In genomic region chr7:24979470-24979862, GRCh38 we compare ENCODE assay signal across 8 cellular contexts. TPM values are rescaled to one million over a fixed set of nuclear protein-coding genes. Genes with fewer than 3 reads are reported as not detected.
DNase-seq lines count a peak whose midpoint lies in the region; ATAC-seq and TF ChIP-seq lines count a peak whose summit lies in the region.

No MANE protein-coding gene starts in this region.

- TF ChIP-seq CTCF in BE2C (IDR thresholded peaks at IDR 0.05; ENCODE audit: low read depth, low read length) = peak; percentile 62
- TF ChIP-seq CTCF in PC-9 (conservative IDR thresholded peaks at IDR 0.05) = peak; percentile 71
- TF ChIP-seq CTCF in foreskin fibroblast (IDR thresholded peaks at IDR 0.05; ENCODE audit: low read depth, low read length) = peak; percentile 54
- TF ChIP-seq CTCF in tibial nerve (IDR thresholded peaks at IDR 0.05) = peak in 3 of 5 experiments; percentile 17 to 46 (median 24)

- H3K9me2 ChIP-seq in PC-9 (ENCODE audit: insufficient read depth) = no peaks in the 10 kb centered on the region

- POLR2A ChIA-PET in PC-9 (lab: Charles Lee; ENCODE audit: unreplicated experiment) = interaction anchor here (0.5 to 1.2 kb wide), 6 partner anchors 11 to 159 kb away, joined by 3 to 5 read pairs (median 4); no protein-coding TSS in a partner anchor

- no peak for TF ChIP-seq POLR2A in tibial nerve (IDR thresholded peaks at IDR 0.05)

- H3K36me3 ChIP-seq in BE2C = no peaks in the 10 kb centered on the region
- H3K36me3 ChIP-seq in PC-9 (ENCODE audit: low read depth) = no peaks in the 10 kb centered on the region
- no peaks in the 10 kb centered on the region for H3K36me3 ChIP-seq in tibial nerve

- H3K27me3 Mint-ChIP-seq in activated T-helper 17 cell treated with anti-CD3 and anti-CD28 coated beads, Interleukin-2, amount 50 U/mL, for 72 hours = no peaks in the 10 kb centered on the region

- TF ChIP-seq EP300 in tibial nerve (IDR thresholded peaks at IDR 0.05) = no peak

- peak overlapping the region; percentile 92 for H3K4me3 Mint-ChIP-seq in activated T-helper 17 cell treated with anti-CD3 and anti-CD28 coated beads, Interleukin-2, amount 50 U/mL, for 72 hours

- H3K4me3 ChIP-seq in BE2C (ENCODE audit: low read depth, low read length) = peak overlapping the region; percentile 69
- peak overlapping the region; percentile 63 for H3K4me3 ChIP-seq in PC-9
- H3K4me3 ChIP-seq in foreskin fibroblast (ENCODE audit: low read depth in 1 of 2, low read length in 2 of 2) = peak overlapping the region; percentile 63 to 81
- peak overlapping the region; percentile 68 to 93 (median 77) for H3K4me3 ChIP-seq in tibial nerve

- H3K9me3 ChIP-seq in BE2C (no peaks in the 10 kb centered on the region), PC-9 (ENCODE audit: insufficient read depth, low read depth) (no peaks in the 10 kb centered on the region), tibial nerve (no peaks in the 10 kb centered on the region)

- peak overlapping the region; percentile 87 for H3K4me2 ChIP-seq in PC-9

- H3K27me3 ChIP-seq in BE2C (no peaks in the 10 kb centered on the region), PC-9 (ENCODE audit: insufficient read depth, low read depth) (no peaks in the 10 kb centered on the region), tibial nerve (no peaks in the 10 kb centered on the region)

- no TSS peak for BruUV-seq in PC-9 (replicated peaks; lab: Mats Ljungman, UMichigan)

- peaks cover 52% of the 10 kb centered on the region for H3K79me2 ChIP-seq in PC-9 (ENCODE audit: low read depth)

- H3K27ac ChIP-seq in PC-9 (peak overlapping the region; percentile 77), tibial nerve (peak overlapping the region; percentile 28 to 86 (median 81))

- H3K9me3 Mint-ChIP-seq in activated T-helper 17 cell treated with anti-CD3 and anti-CD28 coated beads, Interleukin-2, amount 50 U/mL, for 72 hours = no peaks in the 10 kb centered on the region

- peaks cover 43% of the 10 kb centered on the region for H3K4me1 Mint-ChIP-seq in activated T-helper 17 cell treated with anti-CD3 and anti-CD28 coated beads, Interleukin-2, amount 50 U/mL, for 72 hours

- DNase-seq in BE2C (peak; percentile 75), PC-9 (peak in 1 of 2 experiments; percentile 79), foreskin fibroblast (peak; percentile 74 to 90), occipital lobe (lab: John Stamatoyannopoulos, UW) (peak; percentile 34), tibial nerve (ENCODE audit: low spot score in 2 of 2) (peak; percentile 24 to 28)

- H3K36me3 Mint-ChIP-seq in activated T-helper 17 cell treated with anti-CD3 and anti-CD28 coated beads, Interleukin-2, amount 50 U/mL, for 72 hours (ENCODE audit: low read depth) = peaks cover 46% of the 10 kb centered on the region

- H2AFZ ChIP-seq in PC-9 = peak overlapping the region; percentile 84

- CTCF ChIA-PET in PC-9 (lab: Charles Lee) = interaction anchor here (0.6 to 2.2 kb wide), 11 partner anchors 46 to 158 kb away, joined by 3 to 10 read pairs (median 4); no protein-coding TSS in a partner anchor

- H3K4me1 ChIP-seq in BE2C (no peaks in the 10 kb centered on the region), PC-9 (replicated peaks; ENCODE audit: insufficient read depth) (peaks cover 24% of the 10 kb centered on the region), tibial nerve (peaks cover 0 to 28% (median 5%) of the 10 kb centered on the region in 4 donors)

- intact Hi-C loops in PC-9 (cut with micrococcal nuclease; ENCODE audit: unreplicated experiment) = no loop called here

- no peaks in the 10 kb centered on the region for H4K20me1 ChIP-seq in PC-9 (ENCODE audit: insufficient read depth)

- peak overlapping the region; percentile 94 for H3K27ac Mint-ChIP-seq in activated T-helper 17 cell treated with anti-CD3 and anti-CD28 coated beads, Interleukin-2, amount 50 U/mL, for 72 hours

- 0% methylated on average over 5 to 25 of the region's 42 CpGs for WGBS in tibial nerve, 2 donors

- peaks cover 15% of the 10 kb centered on the region; the same call in 1 of the 2 replicates for H3F3A ChIP-seq in PC-9 (ENCODE audit: insufficient read depth, low read depth)

- peak; percentile 30 for ATAC-seq in GM18870 (IDR thresholded peaks at IDR 0.05; ENCODE audit: unreplicated experiment)
- ATAC-seq in HG03103 (IDR thresholded peaks at IDR 0.05; ENCODE audit: low read depth, unreplicated experiment) = peak; percentile 36
- ATAC-seq in activated T-helper 17 cell treated with anti-CD3 and anti-CD28 coated beads, Interleukin-2, amount 50 U/mL, for 72 hours (replicated peaks) = peak; percentile 66

RNA-seq across cellular contexts. Expression of gene OSBPL3, which starts 0.5 kb away (rescaled TPM):
- polyA plus RNA-seq in BE2C (2012; ENCODE audit: insufficient read depth, insufficient read length, low read depth) = 7.6 TPM
- total RNA-seq in PC-9 (2021) (87.6 and 88.4 TPM in 2 replicates), occipital lobe (7.3 TPM), tibial nerve (1 to 10 TPM; 1.6 to 7.3 (median 5.3) TPM)
- 10 to 100 TPM; 57.6 to 70.6 TPM for total RNA-seq in activated T-helper 17 cell treated with anti-CD3 and anti-CD28 coated beads, Interleukin-2, amount 50 U/mL, for 72 hours
